In the genomic region with DNA sequence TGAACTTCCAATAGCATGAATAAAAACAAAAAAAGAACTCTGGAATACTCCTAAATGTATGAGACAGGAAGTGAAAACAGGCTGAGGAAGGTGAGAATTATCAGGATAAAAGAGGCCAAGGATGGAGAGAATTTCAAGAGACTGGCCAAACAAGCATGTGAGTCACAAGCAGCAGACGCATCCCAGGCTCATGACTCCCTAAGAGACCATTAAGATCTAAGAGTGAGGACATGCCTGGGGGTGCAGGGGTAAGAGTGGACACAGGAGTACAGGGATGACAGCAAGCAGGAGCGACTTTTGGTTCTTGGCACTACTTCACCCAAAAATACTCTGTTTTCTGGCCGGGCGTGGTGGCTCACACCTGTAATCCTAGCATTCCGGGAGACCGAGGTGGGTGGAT, we compare ENCODE assay signal across 12 cellular contexts. TPM values are rescaled to one million over a fixed set of nuclear protein-coding genes. Genes with fewer than 3 reads are reported as not detected.
A peak's percentile ranks its signal among the peaks of the same experiment; 100 is the strongest.
DNase-seq lines count a peak whose midpoint lies in the region; ATAC-seq and TF ChIP-seq lines count a peak whose summit lies in the region.
"Had no signal": no experiment of that assay in that cellular context is flagged by ENCODE, and none has a peak within 500 bp of the region (broad histone marks: within the 10 kb centered on the region; RNA-seq: fewer than 3 reads in every experiment).

No MANE protein-coding gene starts in this region.

- intact Hi-C loops in activated CD4-positive, alpha-beta T cell treated with anti-CD3 and anti-CD28 coated beads, Interleukin-2, amount 10 ng/mL, durations not matched to agents 24 days and 14 days (cut with micrococcal nuclease), result no loop called here

- H4K20me1 ChIP-seq in SK-N-SH (ENCODE audit: insufficient read depth), result peaks cover 54% of the 10 kb centered on the region

- DNase-seq in activated CD4-positive, alpha-beta T cell treated with anti-CD3 and anti-CD28 coated beads, Interleukin-2, amount 10 ng/mL, durations not matched to agents 7 days and 5 days, result no peak
- no peak for DNase-seq in activated CD4-positive, alpha-beta T cell treated with anti-CD3 and anti-CD28 coated beads, Interleukin-2, amount 10 ng/mL, durations not matched to agents 24 days and 14 days
- DNase-seq in SK-N-SH, result no peak
- DNase-seq in fibroblast of mammary gland (ENCODE audit: low read depth), result peak; percentile 86
- no peak for DNase-seq in C1 segment of cervical spinal cord (lab: John Stamatoyannopoulos, UW)
- DNase-seq in superior temporal gyrus (ENCODE audit: extremely low spot score), result no peak
- DNase-seq: activated CD4-positive, alpha-beta T cell treated with anti-CD3 and anti-CD28 coated beads for 4 hours; stimulated activated naive CD4-positive, alpha-beta T cell treated with Interleukin-2 at 50 U/mL for 16 hours had no signal

- peaks cover 73% of the 10 kb centered on the region for H3K4me1 Mint-ChIP-seq in activated CD4-positive, alpha-beta T cell treated with anti-CD3 and anti-CD28 coated beads, Interleukin-2, amount 10 ng/mL, durations not matched to agents 7 days and 5 days
- H3K4me1 Mint-ChIP-seq in activated CD4-positive, alpha-beta T cell treated with anti-CD3 and anti-CD28 coated beads, Interleukin-2, amount 10 ng/mL, durations not matched to agents 24 days and 14 days, result peaks cover 61% of the 10 kb centered on the region

- TF ChIP-seq RAD21 in SK-N-SH (IDR thresholded peaks at IDR 0.05; ENCODE audit: low read length), result no peak

- H3K4me1 ChIP-seq in SK-N-SH (ENCODE audit: control insufficient read depth in 1 of 2, insufficient read depth in 2 of 2, low read depth in 1 of 2, low read length in 1 of 2), result peaks cover 8 to 21% of the 10 kb centered on the region in 2 experiments; a peak in 3 of 4 replicates
- H3K4me1 ChIP-seq in skeletal muscle satellite cell (ENCODE audit: control insufficient read depth, insufficient read depth, low read length), result peaks cover 33% of the 10 kb centered on the region
- peaks cover under 1 to 70% (median 43%) of the 10 kb centered on the region in 3 donors for H3K4me1 ChIP-seq in gastroesophageal sphincter

- peaks cover 8 to 10% of the 10 kb centered on the region in 2 experiments for H3K36me3 ChIP-seq in SK-N-SH (replicated peaks in 1 of 2; ENCODE audit: control insufficient read depth in 1 of 2, insufficient read depth in 2 of 2, low read length in 1 of 2)
- H3K36me3 ChIP-seq in skeletal muscle satellite cell (ENCODE audit: insufficient read depth, low read length), result peaks cover 13% of the 10 kb centered on the region
- H3K36me3 ChIP-seq in gastroesophageal sphincter, result no peaks in the 10 kb centered on the region

- no peak for TF ChIP-seq EP300 in SK-N-SH (IDR thresholded peaks at IDR 0.05; ENCODE audit: borderline replicate concordance in 1 of 2, low read depth in 1 of 2, low read length in 1 of 2)
- TF ChIP-seq EP300 in gastroesophageal sphincter (IDR thresholded peaks at IDR 0.05), result no peak

- H3K27me3 Mint-ChIP-seq in activated CD4-positive, alpha-beta T cell treated with anti-CD3 and anti-CD28 coated beads, Interleukin-2, amount 10 ng/mL, durations not matched to agents 7 days and 5 days, result no peaks in the 10 kb centered on the region
- no peaks in the 10 kb centered on the region for H3K27me3 Mint-ChIP-seq in activated CD4-positive, alpha-beta T cell treated with anti-CD3 and anti-CD28 coated beads, Interleukin-2, amount 10 ng/mL, durations not matched to agents 24 days and 14 days

- TF ChIP-seq POLR2A in gastroesophageal sphincter (IDR thresholded peaks at IDR 0.05), result no peak

- H3K79me2 ChIP-seq in SK-N-SH (ENCODE audit: insufficient read depth), result peaks cover 95% of the 10 kb centered on the region

- peaks cover 9% of the 10 kb centered on the region for H3F3A ChIP-seq in SK-N-SH (replicated peaks; ENCODE audit: insufficient read depth)

- H3K9ac ChIP-seq in SK-N-SH (no peak overlapping the region), skeletal muscle satellite cell (ENCODE audit: low read depth, low read length) (no peak overlapping the region)
- H3K9ac ChIP-seq: parathyroid adenoma had no signal

- 78% methylated on average over 6 of the region's 6 CpGs for WGBS in SK-N-SH (ENCODE audit: low lambda C conversion rate)
- WGBS in gastroesophageal sphincter (ENCODE audit: low coverage in 1 of 2), 2 donors, result 56 to 68% methylated on average over 2 to 3 of the region's 6 CpGs

- TF ChIP-seq CTCF in SK-N-SH (IDR thresholded peaks at IDR 0.05) (no peak), fibroblast of mammary gland (conservative IDR thresholded peaks at IDR 0.05; ENCODE audit: control insufficient read depth, insufficient read depth, low read depth, low read length) (no peak), gastroesophageal sphincter (IDR thresholded peaks at IDR 0.05) (no peak)

- no peak for ATAC-seq in gastroesophageal sphincter

- H3K4me3 Mint-ChIP-seq in activated CD4-positive, alpha-beta T cell treated with anti-CD3 and anti-CD28 coated beads, Interleukin-2, amount 10 ng/mL, durations not matched to agents 7 days and 5 days, result no peak overlapping the region
- H3K4me3 Mint-ChIP-seq in activated CD4-positive, alpha-beta T cell treated with anti-CD3 and anti-CD28 coated beads, Interleukin-2, amount 10 ng/mL, durations not matched to agents 24 days and 14 days, result no peak overlapping the region

- CTCF ChIA-PET in activated CD4-positive, alpha-beta T cell treated with anti-CD3 and anti-CD28 coated beads, Interleukin-2, amount 10 ng/mL, durations not matched to agents 7 days and 5 days (lab: Charles Lee), result interaction anchor here (0.8 to 1.5 kb wide), 2 partner anchors 11 to 23 kb away, joined by 3 to 5 read pairs; a partner anchor contains a TSS
- CTCF ChIA-PET in SK-N-SH (lab: Yijun Ruan, JAX), result interaction anchor here (1.6 kb wide), 1 partner anchor 13 kb away, joined by 3 read pairs; no protein-coding TSS in a partner anchor

- no peaks in the 10 kb centered on the region for H3K9me2 ChIP-seq in SK-N-SH

- peak overlapping the region; percentile 41; the same call in 1 of the 2 replicates for H3K4me2 ChIP-seq in SK-N-SH
- peak overlapping the region; percentile 19 for H3K4me2 ChIP-seq in skeletal muscle satellite cell (ENCODE audit: low read length)

- H3K4me3 ChIP-seq in SK-N-SH (ENCODE audit: low read depth in 2 of 2, low read length in 1 of 2) (no peak overlapping the region), fibroblast of mammary gland (ENCODE audit: control insufficient read depth, low read depth, low read length) (no peak overlapping the region), skeletal muscle satellite cell (ENCODE audit: low read length) (no peak overlapping the region), gastroesophageal sphincter (no peak overlapping the region)

- POLR2A ChIA-PET in activated CD4-positive, alpha-beta T cell treated with anti-CD3 and anti-CD28 coated beads, Interleukin-2, amount 10 ng/mL, durations not matched to agents 7 days and 5 days (lab: Charles Lee), result no interaction called here
- POLR2A ChIA-PET in SK-N-SH (lab: Yijun Ruan, JAX), result no interaction called here

- H3K27me3 ChIP-seq in SK-N-SH (ENCODE audit: insufficient read depth) (no peaks in the 10 kb centered on the region), skeletal muscle satellite cell (ENCODE audit: control insufficient read depth, insufficient read depth, low read length) (no peaks in the 10 kb centered on the region), gastroesophageal sphincter (no peaks in the 10 kb centered on the region)

- peak overlapping the region in 1 of 2 experiments; percentile 36; a peak in 1 of 4 replicates for H3K27ac ChIP-seq in SK-N-SH (ENCODE audit: low read depth in 2 of 2, low read length in 1 of 2)
- H3K27ac ChIP-seq in gastroesophageal sphincter, result peak overlapping the region in 2 of 4 donors; percentile 35 to 66
- H3K27ac ChIP-seq: parathyroid adenoma had no signal

- peaks cover 63% of the 10 kb centered on the region for H3K36me3 Mint-ChIP-seq in activated CD4-positive, alpha-beta T cell treated with anti-CD3 and anti-CD28 coated beads, Interleukin-2, amount 10 ng/mL, durations not matched to agents 7 days and 5 days (ENCODE audit: low read depth)
- peaks cover 41% of the 10 kb centered on the region for H3K36me3 Mint-ChIP-seq in activated CD4-positive, alpha-beta T cell treated with anti-CD3 and anti-CD28 coated beads, Interleukin-2, amount 10 ng/mL, durations not matched to agents 24 days and 14 days (ENCODE audit: low read depth)

- H2AFZ ChIP-seq in SK-N-SH (ENCODE audit: low read depth), result no peak overlapping the region
- H2AFZ ChIP-seq: parathyroid adenoma had no signal

- no peaks in the 10 kb centered on the region for H3K9me3 ChIP-seq in SK-N-SH
- H3K9me3 ChIP-seq in skeletal muscle satellite cell (replicated peaks; ENCODE audit: low read length), result no peaks in the 10 kb centered on the region
- no peaks in the 10 kb centered on the region for H3K9me3 ChIP-seq in gastroesophageal sphincter

- H3K27ac Mint-ChIP-seq in activated CD4-positive, alpha-beta T cell treated with anti-CD3 and anti-CD28 coated beads, Interleukin-2, amount 10 ng/mL, durations not matched to agents 7 days and 5 days, result peak overlapping the region; percentile 73
- no peak overlapping the region for H3K27ac Mint-ChIP-seq in activated CD4-positive, alpha-beta T cell treated with anti-CD3 and anti-CD28 coated beads, Interleukin-2, amount 10 ng/mL, durations not matched to agents 24 days and 14 days

- peaks cover 6% of the 10 kb centered on the region for H3K9me3 Mint-ChIP-seq in activated CD4-positive, alpha-beta T cell treated with anti-CD3 and anti-CD28 coated beads, Interleukin-2, amount 10 ng/mL, durations not matched to agents 7 days and 5 days
- no peaks in the 10 kb centered on the region for H3K9me3 Mint-ChIP-seq in activated CD4-positive, alpha-beta T cell treated with anti-CD3 and anti-CD28 coated beads, Interleukin-2, amount 10 ng/mL, durations not matched to agents 24 days and 14 days

RNA-seq across cellular contexts. Expression of a gene that starts 7.1 kb away (rescaled TPM):
- total RNA-seq in activated CD4-positive, alpha-beta T cell treated with anti-CD3 and anti-CD28 coated beads, Interleukin-2, amount 10 ng/mL, durations not matched to agents 7 days and 5 days, result 100 to 1,000 TPM; 126 to 128 TPM
- 89.4 and 94.8 TPM in 2 replicates for total RNA-seq in activated CD4-positive, alpha-beta T cell treated with anti-CD3 and anti-CD28 coated beads, Interleukin-2, amount 10 ng/mL, durations not matched to agents 24 days and 14 days
- 88.1 and 99.5 TPM in 2 replicates for polyA plus RNA-seq in SK-N-SH (2012; rRNA removed)
- polyA plus RNA-seq in SK-N-SH (2012; cell fraction: cytosol; rRNA removed), result 58.0 and 74.0 TPM in 2 replicates
- polyA plus RNA-seq in SK-N-SH (2012; cell fraction: nucleus; rRNA removed), result 47.0 and 56.7 TPM in 2 replicates
- 17.2 and 26.6 TPM in 2 replicates for total RNA-seq in skeletal muscle satellite cell (2012; rRNA removed)
- 100 to 1,000 TPM in 1 of 4 donors, 10 to 100 TPM in 3; 45.6 to 111 (median 72.1) TPM for total RNA-seq in gastroesophageal sphincter

RNA-seq across cellular contexts. Expression of a gene that starts 23.1 kb away (rescaled TPM):
- 10 to 100 TPM; 56.6 to 66.4 TPM for total RNA-seq in activated CD4-positive, alpha-beta T cell treated with anti-CD3 and anti-CD28 coated beads, Interleukin-2, amount 10 ng/mL, durations not matched to agents 7 days and 5 days
- total RNA-seq in activated CD4-positive, alpha-beta T cell treated with anti-CD3 and anti-CD28 coated beads, Interleukin-2, amount 10 ng/mL, durations not matched to agents 24 days and 14 days, result 52.6 and 57.3 TPM in 2 replicates
- 41.3 and 55.3 TPM in 2 replicates for polyA plus RNA-seq in SK-N-SH (2012; rRNA removed)
- polyA plus RNA-seq in SK-N-SH (2012; cell fraction: cytosol; rRNA removed), result 11.1 and 17.6 TPM in 2 replicates
- polyA plus RNA-seq in SK-N-SH (2012; cell fraction: nucleus; rRNA removed), result 300 and 348 TPM in 2 replicates
- total RNA-seq in skeletal muscle satellite cell (2012; rRNA removed), result 21.3 and 27.1 TPM in 2 replicates
- 10 to 100 TPM; 26.4 to 51.8 (median 32.7) TPM for total RNA-seq in gastroesophageal sphincter

RNA-seq across cellular contexts. Expression of a gene that starts 23.8 kb away (rescaled TPM):
- 10 to 100 TPM; 58.1 to 64.1 TPM for total RNA-seq in activated CD4-positive, alpha-beta T cell treated with anti-CD3 and anti-CD28 coated beads, Interleukin-2, amount 10 ng/mL, durations not matched to agents 7 days and 5 days
- 63.9 and 64.4 TPM in 2 replicates for total RNA-seq in activated CD4-positive, alpha-beta T cell treated with anti-CD3 and anti-CD28 coated beads, Interleukin-2, amount 10 ng/mL, durations not matched to agents 24 days and 14 days
- 58.2 and 63.5 TPM in 2 replicates for polyA plus RNA-seq in SK-N-SH (2012; rRNA removed)
- 36.4 and 45.3 TPM in 2 replicates for polyA plus RNA-seq in SK-N-SH (2012; cell fraction: cytosol; rRNA removed)
- polyA plus RNA-seq in SK-N-SH (2012; cell fraction: nucleus; rRNA removed), result 87.1 and 108 TPM in 2 replicates
- 73.3 and 100 TPM in 2 replicates for total RNA-seq in skeletal muscle satellite cell (2012; rRNA removed)
- total RNA-seq in gastroesophageal sphincter, result 10 to 100 TPM; 36.5 to 58.8 (median 42.5) TPM

RNA-seq across cellular contexts. Expression of a gene that starts 39.7 kb away (rescaled TPM):
- under 1 TPM; 0.12 to 0.19 TPM for total RNA-seq in activated CD4-positive, alpha-beta T cell treated with anti-CD3 and anti-CD28 coated beads, Interleukin-2, amount 10 ng/mL, durations not matched to agents 7 days and 5 days
- total RNA-seq in activated CD4-positive, alpha-beta T cell treated with anti-CD3 and anti-CD28 coated beads, Interleukin-2, amount 10 ng/mL, durations not matched to agents 24 days and 14 days, result 0.09 TPM in 2 replicates
- polyA plus RNA-seq in SK-N-SH (2012; rRNA removed), result not detected in 2 replicates
- polyA plus RNA-seq in SK-N-SH (2012; cell fraction: cytosol; rRNA removed), result not detected in 2 replicates
- 0.08 and 0.23 TPM in 2 replicates for polyA plus RNA-seq in SK-N-SH (2012; cell fraction: nucleus; rRNA removed)
- not detected in 2 replicates for total RNA-seq in skeletal muscle satellite cell (2012; rRNA removed)
- not detected for total RNA-seq in gastroesophageal sphincter
- total RNA-seq: epithelial cell of proximal tubule had no signal

RNA-seq across cellular contexts. Expression of a gene that starts 40.6 kb away (rescaled TPM):
- total RNA-seq in activated CD4-positive, alpha-beta T cell treated with anti-CD3 and anti-CD28 coated beads, Interleukin-2, amount 10 ng/mL, durations not matched to agents 7 days and 5 days, result 10 to 100 TPM; 65.8 to 68.2 TPM
- total RNA-seq in activated CD4-positive, alpha-beta T cell treated with anti-CD3 and anti-CD28 coated beads, Interleukin-2, amount 10 ng/mL, durations not matched to agents 24 days and 14 days, result 68.0 and 82.0 TPM in 2 replicates
- polyA plus RNA-seq in SK-N-SH (2012; rRNA removed), result 53.0 and 90.2 TPM in 2 replicates
- polyA plus RNA-seq in SK-N-SH (2012; cell fraction: cytosol; rRNA removed), result 32.6 and 36.7 TPM in 2 replicates
- polyA plus RNA-seq in SK-N-SH (2012; cell fraction: nucleus; rRNA removed), result 376 and 407 TPM in 2 replicates
- total RNA-seq in skeletal muscle satellite cell (2012; rRNA removed), result 26.0 and 29.7 TPM in 2 replicates
- 10 to 100 TPM; 85.0 to 93.4 (median 88.8) TPM for total RNA-seq in gastroesophageal sphincter
